In the genomic region with DNA sequence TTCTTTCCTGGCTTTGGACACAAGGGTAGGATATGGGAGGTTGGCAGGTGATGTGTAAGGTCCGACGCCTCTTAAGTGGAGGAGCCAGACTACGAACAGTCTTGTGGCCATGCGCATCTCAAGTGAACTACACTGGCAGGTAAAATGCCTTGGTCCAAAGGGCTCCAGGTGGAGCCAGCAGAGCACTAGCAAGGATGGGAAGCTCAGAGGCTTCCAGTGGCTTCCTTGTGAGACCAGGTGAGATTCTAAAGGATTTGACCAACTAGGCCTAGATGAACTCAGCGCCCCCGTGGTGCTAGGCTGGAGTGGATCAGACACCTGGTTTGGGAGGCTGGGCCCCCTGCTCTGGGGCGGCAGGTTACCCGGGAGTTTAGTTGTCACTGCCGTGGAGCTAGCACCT, we compare ENCODE assay signal across 8 cellular contexts. TPM values are rescaled to one million over a fixed set of nuclear protein-coding genes. Genes with fewer than 3 reads are reported as not detected.
DNase-seq lines count a peak whose midpoint lies in the region; ATAC-seq and TF ChIP-seq lines count a peak whose summit lies in the region.

No MANE protein-coding gene starts in this region.

- peak overlapping the region; percentile 93 for H3K4me3 Mint-ChIP-seq in mesothelial cell of epicardium

- no peaks in the 10 kb centered on the region for H3K27me3 ChIP-seq in brain microvascular endothelial cell (replicated peaks)

- TF ChIP-seq CTCF in brain microvascular endothelial cell (IDR thresholded peaks at IDR 0.05; ENCODE audit: low read depth, low read length, missing control alignments), result no peak
- no peak for TF ChIP-seq CTCF in mesothelial cell of epicardium (IDR thresholded peaks at IDR 0.05; ENCODE audit: unreplicated experiment)

- H3K27ac Mint-ChIP-seq in mesothelial cell of epicardium, result peak overlapping the region; percentile 98

- in situ Hi-C loops in brain microvascular endothelial cell (cut with HindIII; ENCODE audit: low pct_ligation_motif_present, low sequenced_read_pairs), result no loop called here

- peaks cover 27% of the 10 kb centered on the region for H3K4me1 Mint-ChIP-seq in mesothelial cell of epicardium

- peak overlapping the region; percentile 88 for H3K27ac ChIP-seq in brain microvascular endothelial cell

- DNase-seq in stimulated activated CD4-positive, alpha-beta T cell treated with anti-CD3 and anti-CD28 coated beads, Interleukin-15, amount 100 ng/mL, for 24 hours, result peak; percentile 34
- DNase-seq in stimulated activated CD4-positive, alpha-beta T cell treated with anti-CD3 and anti-CD28 coated beads, Interleukin-4, amount 100 ng/mL, for 1 hour, result no peak
- DNase-seq in brain microvascular endothelial cell (no peak), mesothelial cell of epicardium (ENCODE audit: low spot score in 2 of 2, unreplicated experiment in 2 of 2) (no peak), NCI-H774 (lab: John Stamatoyannopoulos, UW) (no peak)

- no peaks in the 10 kb centered on the region for H3K9me3 Mint-ChIP-seq in mesothelial cell of epicardium

- H3K4me3 ChIP-seq in brain microvascular endothelial cell (ENCODE audit: low read depth, low read length), result peak overlapping the region; percentile 93

- H3K36me3 Mint-ChIP-seq in mesothelial cell of epicardium, result peaks cover 6% of the 10 kb centered on the region

- peaks cover 32% of the 10 kb centered on the region for H3K36me3 ChIP-seq in brain microvascular endothelial cell (replicated peaks)

- ATAC-seq in GM19351 (IDR thresholded peaks at IDR 0.05; ENCODE audit: unreplicated experiment) (no peak), HG03135 (IDR thresholded peaks at IDR 0.05; ENCODE audit: unreplicated experiment) (no peak), HG03442 (IDR thresholded peaks at IDR 0.05; ENCODE audit: unreplicated experiment) (no peak)

- no peaks in the 10 kb centered on the region for H3K27me3 Mint-ChIP-seq in mesothelial cell of epicardium (ENCODE audit: low read depth)

RNA-seq across cellular contexts. Expression of a gene that starts 1.0 kb away (rescaled TPM):
- 2,265 to 2,496 TPM (median 2,379 TPM) in 3 replicates for total RNA-seq in mesothelial cell of epicardium

RNA-seq across cellular contexts. Expression of a gene that starts 1.0 kb away (rescaled TPM):
- total RNA-seq in mesothelial cell of epicardium, result not detected in 3 replicates

RNA-seq across cellular contexts. Expression of a gene that starts 6.2 kb away (rescaled TPM):
- total RNA-seq in mesothelial cell of epicardium, result 35.5 to 40.6 TPM (median 37.2 TPM) in 3 replicates

RNA-seq across cellular contexts. Expression of a gene that starts 6.3 kb away (rescaled TPM):
- 92.9 to 103 TPM (median 95.0 TPM) in 3 replicates for total RNA-seq in mesothelial cell of epicardium

RNA-seq across cellular contexts. Expression of a gene that starts 11.1 kb away (rescaled TPM):
- total RNA-seq in mesothelial cell of epicardium, result 0.40 to 0.45 TPM in 2 of 3 replicates, not detected in the other
